ENCODE assay signal across 1 cellular context in the genomic region with DNA sequence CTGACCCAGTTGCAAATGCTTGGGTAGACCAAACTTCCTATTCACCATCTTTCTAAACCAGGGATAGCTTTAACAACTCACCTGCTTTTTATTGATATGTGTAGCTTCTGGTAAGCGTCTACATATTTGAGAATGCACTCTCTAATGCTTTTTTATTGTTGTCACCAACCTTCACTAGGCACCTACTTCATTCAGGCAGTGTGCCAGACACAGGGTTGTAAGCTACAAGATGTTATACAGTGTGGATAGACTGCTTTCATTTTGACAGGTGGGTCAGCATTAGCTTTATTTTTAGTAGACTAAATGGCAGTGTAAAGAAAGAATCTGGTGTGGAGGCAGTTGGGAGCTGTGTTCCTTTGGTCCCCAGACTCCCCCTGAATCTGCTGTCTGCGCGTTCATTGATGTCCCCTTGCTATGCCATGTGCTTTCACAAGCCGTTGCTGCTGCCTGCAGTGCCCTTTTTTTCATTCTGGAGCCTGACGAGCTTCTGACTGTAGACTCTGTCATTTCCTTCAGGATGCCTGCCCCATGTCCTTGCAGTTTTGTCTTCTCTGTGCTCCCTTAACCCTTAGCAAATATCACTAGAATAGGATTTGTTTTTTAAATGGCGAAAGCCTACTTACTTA.
TF ChIP-seq lines count a peak whose summit lies in the region.

No MANE protein-coding gene starts in this region.

TF ChIP-seq in SK-N-SH treated with all-trans-retinoic acid at 6 μM for 48 hours, 23 proteins besides CTCF, POLR2A, EP300 and RAD21 (continued from another document):
- TF ChIP-seq, protein P1, sequence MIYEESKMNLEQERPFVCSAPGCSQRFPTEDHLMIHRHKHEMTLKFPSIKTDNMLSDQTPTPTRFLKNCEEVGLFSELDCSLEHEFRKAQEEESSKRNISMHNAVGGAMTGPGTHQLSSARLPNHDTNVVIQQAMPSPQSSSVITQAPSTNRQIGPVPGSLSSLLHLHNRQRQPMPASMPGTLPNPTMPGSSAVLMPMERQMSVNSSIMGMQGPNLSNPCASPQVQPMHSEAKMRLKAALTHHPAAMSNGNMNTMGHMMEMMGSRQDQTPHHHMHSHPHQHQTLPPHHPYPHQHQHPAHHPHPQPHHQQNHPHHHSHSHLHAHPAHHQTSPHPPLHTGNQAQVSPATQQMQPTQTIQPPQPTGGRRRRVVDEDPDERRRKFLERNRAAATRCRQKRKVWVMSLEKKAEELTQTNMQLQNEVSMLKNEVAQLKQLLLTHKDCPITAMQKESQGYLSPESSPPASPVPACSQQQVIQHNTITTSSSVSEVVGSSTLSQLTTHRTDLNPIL (CRISPR knock-in tag; IDR thresholded peaks at IDR 0.05; ENCODE audit: low read depth) = no peak
- no peak for TF ChIP-seq SNAI2 (CRISPR knock-in tag; IDR thresholded peaks at IDR 0.05)
- no peak for TF ChIP-seq BACH2 (CRISPR knock-in tag; IDR thresholded peaks at IDR 0.05; ENCODE audit: borderline replicate concordance)
- no peak for TF ChIP-seq ZC3H10 (CRISPR knock-in tag; IDR thresholded peaks at IDR 0.05)
